In genomic region chr22:25013634-25014033, GRCh38 we compare ENCODE assay signal across 13 cellular contexts.
A peak's percentile ranks its signal among the peaks of the same experiment; 100 is the strongest.
DNase-seq lines count a peak whose midpoint lies in the region; ATAC-seq and TF ChIP-seq lines count a peak whose summit lies in the region.
"Had no signal": no experiment of that assay in that cellular context is flagged by ENCODE, and none has a peak within 500 bp of the region (broad histone marks: within the 10 kb centered on the region; RNA-seq: fewer than 3 reads in every experiment).

No MANE protein-coding gene starts in this region.

- H3K36me3 Mint-ChIP-seq in mesothelial cell of epicardium = peaks cover 11% of the 10 kb centered on the region
- H3K36me3 Mint-ChIP-seq: naive thymus-derived CD4-positive, alpha-beta T cell had no signal

- H3K27ac ChIP-seq in 22Rv1 = peak overlapping the region; percentile 61
- no peak overlapping the region for H3K27ac ChIP-seq in Panc1 (ENCODE audit: low read length)
- H3K27ac ChIP-seq in esophagus squamous epithelium = peak overlapping the region in 3 of 4 donors; percentile 7 to 51 (median 51)
- H3K27ac ChIP-seq in psoas muscle = no peak overlapping the region
- H3K27ac ChIP-seq: ascending aorta had no signal

- peak; percentile 51; the same call in 1 of the 2 replicates for ATAC-seq in Panc1
- ATAC-seq in psoas muscle = no peak
- ATAC-seq in HG03108 (IDR thresholded peaks at IDR 0.05; ENCODE audit: unreplicated experiment) = no peak
- ATAC-seq: naive thymus-derived CD4-positive, alpha-beta T cell had no signal

- peaks cover 6% of the 10 kb centered on the region for H3K4me1 Mint-ChIP-seq in mesothelial cell of epicardium

- H3K27me3 ChIP-seq in Panc1 (ENCODE audit: control insufficient read depth, insufficient read depth, low read length) = no peaks in the 10 kb centered on the region
- no peaks in the 10 kb centered on the region for H3K27me3 ChIP-seq in esophagus squamous epithelium
- H3K27me3 ChIP-seq in psoas muscle (ENCODE audit: insufficient read depth in 3 of 3, low read length in 2 of 3) = no peaks in the 10 kb centered on the region
- H3K27me3 ChIP-seq: ascending aorta had no signal

- no peak for TF ChIP-seq POLR2A in esophagus squamous epithelium (IDR thresholded peaks at IDR 0.05)

- no peak overlapping the region for H3K4me3 ChIP-seq in Panc1 (ENCODE audit: low read depth in 2 of 2, low read length in 2 of 2)
- H3K4me3 ChIP-seq in esophagus squamous epithelium = no peak overlapping the region
- no peak overlapping the region for H3K4me3 ChIP-seq in psoas muscle
- H3K4me3 ChIP-seq: ascending aorta had no signal

- BruUV-seq in Panc1 (replicated peaks; lab: Mats Ljungman, UMichigan) = no TSS peak

- in situ Hi-C loops in Panc1 (cut with HindIII; ENCODE audit: low pct_unique_long_range_greater_than_20kb, low sequenced_read_pairs) = no loop called here

- CTCF ChIA-PET in Panc1 (lab: Charles Lee) = interaction anchor here (0.6 kb wide), 1 partner anchor 72 kb away, joined by 9 read pairs; no protein-coding TSS in a partner anchor

- H3K9me3 ChIP-seq in Panc1 (ENCODE audit: control insufficient read depth, insufficient read depth, low read depth, low read length) (no peaks in the 10 kb centered on the region), esophagus squamous epithelium (no peaks in the 10 kb centered on the region), psoas muscle (no peaks in the 10 kb centered on the region)
- H3K9me3 ChIP-seq: ascending aorta had no signal

- DNase-seq in Panc1 (ENCODE audit: low read depth, low spot score) = no peak
- DNase-seq in esophagus squamous epithelium (lab: John Stamatoyannopoulos, UW) = no peak
- no peak for DNase-seq in mesothelial cell of epicardium (ENCODE audit: low spot score in 2 of 2, unreplicated experiment in 2 of 2)
- DNase-seq in inferior parietal cortex (ENCODE audit: extremely low spot score) = no peak
- DNase-seq in activated CD4-positive, alpha-beta T cell treated with anti-CD3 and anti-CD28 coated beads, Interleukin-2, amount 50 U/mL, for 1 hour = no peak
- no peak for DNase-seq in psoas muscle
- DNase-seq: erythroblast; naive thymus-derived CD4-positive, alpha-beta T cell; NCI-H1092; NCI-H510A treated with DMSO at 0.1 percent for 48 hours had no signal

- intact Hi-C loops in Panc1 (cut with micrococcal nuclease; ENCODE audit: unreplicated experiment) (no loop called here), esophagus squamous epithelium (cut with DNase I) (no loop called here), psoas muscle (cut with DNase I) (no loop called here)

- no peak overlapping the region for H3K4me3 Mint-ChIP-seq in mesothelial cell of epicardium
- H3K4me3 Mint-ChIP-seq: naive thymus-derived CD4-positive, alpha-beta T cell had no signal

- TF ChIP-seq CTCF in 22Rv1 (IDR thresholded peaks at IDR 0.05) (no peak), Panc1 (IDR thresholded peaks at IDR 0.05) (no peak), esophagus squamous epithelium (IDR thresholded peaks at IDR 0.05) (no peak), mesothelial cell of epicardium (IDR thresholded peaks at IDR 0.05; ENCODE audit: unreplicated experiment) (no peak), psoas muscle (IDR thresholded peaks at IDR 0.05) (no peak)

- peaks cover 16% of the 10 kb centered on the region for H3K4me1 ChIP-seq in Panc1 (ENCODE audit: control insufficient read depth, insufficient read depth, low read length)
- peaks cover 0 to 35% (median 15%) of the 10 kb centered on the region in 3 donors for H3K4me1 ChIP-seq in esophagus squamous epithelium
- peaks cover 5% of the 10 kb centered on the region for H3K4me1 ChIP-seq in psoas muscle
- H3K4me1 ChIP-seq: ascending aorta had no signal

- H3K36me3 ChIP-seq in Panc1 (ENCODE audit: control insufficient read depth, insufficient read depth, low read length) (no peaks in the 10 kb centered on the region), esophagus squamous epithelium (peaks cover 0 to 12% (median 0%) of the 10 kb centered on the region in 3 donors), psoas muscle (ENCODE audit: insufficient read depth in 1 of 2, low read depth in 1 of 2) (no peaks in the 10 kb centered on the region)
- H3K36me3 ChIP-seq: ascending aorta had no signal

- peak overlapping the region; percentile 18 for H3K27ac Mint-ChIP-seq in mesothelial cell of epicardium

- peaks cover 5% of the 10 kb centered on the region for H3K9me3 Mint-ChIP-seq in mesothelial cell of epicardium

- 40 to 43% methylated on average over 2 of the region's 2 CpGs for WGBS in esophagus squamous epithelium, 2 donors
- 61 to 70% (median 66%) methylated on average over 2 of the region's 2 CpGs for WGBS in psoas muscle, 3 donors

- POLR2A ChIA-PET in Panc1 (lab: Charles Lee) = no interaction called here

- H3K27me3 Mint-ChIP-seq in mesothelial cell of epicardium (ENCODE audit: low read depth) = no peaks in the 10 kb centered on the region

Comparison
In these comparisons a context has a peak if more than half of its experiments do, and no peak if none do; other contexts are left out.
1. H3K27ac ChIP-seq: peak in 22Rv1 (single experiment) and esophagus squamous epithelium (3 of 4); none in Panc1 (single experiment) and psoas muscle (single experiment).